In the genomic region with DNA sequence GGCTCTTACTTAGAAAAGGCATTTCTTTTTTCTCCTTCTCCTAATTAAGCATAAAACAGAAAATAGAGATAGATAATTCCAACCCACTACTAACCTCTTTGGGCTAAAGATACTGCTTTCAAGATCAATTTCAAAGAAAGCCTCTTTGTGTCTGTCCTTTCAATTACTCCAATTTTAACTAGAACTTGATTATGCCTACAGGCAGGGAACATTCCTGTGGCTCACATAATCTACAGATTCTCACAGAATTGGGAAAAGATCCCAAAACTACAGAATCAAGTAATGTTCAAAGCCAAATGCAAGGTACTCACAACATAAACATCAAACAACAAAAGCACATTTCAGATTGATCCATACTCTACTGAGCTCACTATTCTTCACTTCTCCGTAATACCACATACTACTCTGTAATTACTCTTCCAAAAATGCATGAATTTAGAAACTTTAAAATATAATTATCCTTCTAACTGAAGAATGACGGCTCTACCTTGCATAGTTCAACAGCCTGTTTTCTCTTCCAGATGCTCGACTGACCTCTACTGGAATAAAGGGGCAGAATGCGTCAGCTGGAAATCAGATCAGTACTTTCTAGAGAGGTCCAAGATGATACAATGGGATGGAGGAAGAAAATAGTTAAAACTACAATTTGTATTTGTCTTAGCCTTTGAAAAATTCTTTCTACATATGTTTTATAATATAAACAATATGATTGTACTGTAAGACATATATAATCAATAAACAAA, we compare ENCODE assay signal across 8 cellular contexts. TPM values are rescaled to one million over a fixed set of nuclear protein-coding genes. Genes with fewer than 3 reads are reported as not detected.
DNase-seq lines count a peak whose midpoint lies in the region; TF ChIP-seq lines count a peak whose summit lies in the region.

No MANE protein-coding gene starts in this region.

- TF ChIP-seq POLR2A in prostate gland (IDR thresholded peaks at IDR 0.05), result no peak

- DNase-seq in AG09309 (ENCODE audit: low read depth), result no peak
- no peak for DNase-seq in HFF-Myc (ENCODE audit: extremely low read depth, low read depth)
- DNase-seq in astrocyte of the cerebellum (ENCODE audit: low read depth), result no peak
- peak; percentile 32 for DNase-seq in inferior parietal cortex (ENCODE audit: extremely low spot score)
- DNase-seq in AML-193 (lab: John Stamatoyannopoulos, UW), result no peak
- DNase-seq in stimulated activated naive CD4-positive, alpha-beta T cell (lab: John Stamatoyannopoulos, UW), result no peak
- DNase-seq in MG63, result no peak
- no peak for DNase-seq in prostate gland (ENCODE audit: low spot score)

- no peaks in the 10 kb centered on the region for H3K4me1 ChIP-seq in prostate gland (replicated peaks)

- WGBS in prostate gland, result 50% methylated on average over 4 of the region's 4 CpGs

- TF ChIP-seq CTCF in AG09309 (IDR thresholded peaks at IDR 0.05; ENCODE audit: control insufficient read depth, insufficient read depth, low read depth, low read length, missing control alignments) (peak; percentile 62), HFF-Myc (IDR thresholded peaks at IDR 0.05; ENCODE audit: low read depth, low read length, missing control alignments) (peak; percentile 32), astrocyte of the cerebellum (IDR thresholded peaks at IDR 0.05; ENCODE audit: low read depth, low read length, missing control alignments) (peak; percentile 47), prostate gland (IDR thresholded peaks at IDR 0.05) (peak in 2 of 4 experiments; percentile 33 to 38)

- H3K9me3 ChIP-seq in MG63 (no peaks in the 10 kb centered on the region), prostate gland (no peaks in the 10 kb centered on the region)

- H3K4me3 ChIP-seq in AG09309 (ENCODE audit: control insufficient read depth, low read depth, low read length) (no peak overlapping the region), HFF-Myc (replicated peaks; ENCODE audit: low read depth, low read length) (no peak overlapping the region), astrocyte of the cerebellum (ENCODE audit: low read depth, low read length) (no peak overlapping the region), MG63 (no peak overlapping the region), prostate gland (no peak overlapping the region)

- H3K27me3 ChIP-seq in MG63, result no peaks in the 10 kb centered on the region
- H3K27me3 ChIP-seq in prostate gland (replicated peaks; ENCODE audit: insufficient read depth), result no peaks in the 10 kb centered on the region

- intact Hi-C loops in prostate gland (cut with DNase I), result loop anchor here (5.0 kb wide), 1 partner anchor 571 kb away; the partner anchor contains the start of gene GATAD1

- no peak overlapping the region for H3K27ac ChIP-seq in prostate gland

- peaks cover 7% of the 10 kb centered on the region for H3K36me3 ChIP-seq in MG63
- H3K36me3 ChIP-seq in prostate gland, result no peaks in the 10 kb centered on the region

- in situ Hi-C loops in astrocyte of the cerebellum (cut with HindIII; ENCODE audit: low sequenced_read_pairs), result no loop called here

RNA-seq across cellular contexts. Expression of gene MTERF1, which starts 3.9 kb away (rescaled TPM):
- 4.8 and 6.9 TPM in 2 replicates for total RNA-seq in MG63 (2014; rRNA removed; shearing (Covaris generic); ENCODE audit: low replicate concordance)
- total RNA-seq in prostate gland, result 1 to 10 TPM; 6.1 to 8.1 TPM
